ENCODE assay signal across 8 cellular contexts in the genomic region with DNA sequence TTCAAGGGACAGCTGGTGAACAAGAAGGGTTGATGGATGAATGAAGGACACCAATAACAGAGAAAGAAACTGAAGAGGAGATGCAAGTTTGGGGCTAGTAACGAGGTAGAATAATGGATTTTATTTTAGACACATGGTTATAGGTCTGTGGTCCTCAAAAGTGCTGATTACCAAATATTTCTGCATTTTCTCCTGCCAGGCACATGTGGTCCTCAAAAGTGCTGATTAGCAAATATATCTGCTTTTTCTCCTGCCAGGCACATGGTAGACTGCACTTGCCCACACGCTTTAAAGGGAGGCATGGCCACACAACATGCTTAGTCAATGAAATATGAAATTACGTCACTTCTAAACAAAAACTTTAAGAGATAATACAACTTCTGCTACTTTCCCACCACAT.
"Had no signal": no experiment of that assay in that cellular context is flagged by ENCODE, and none has a peak within 500 bp of the region (broad histone marks: within the 10 kb centered on the region; RNA-seq: fewer than 3 reads in every experiment).

No MANE protein-coding gene starts in this region.

- FAIRE-seq: HTR-8/SVneo, K562 had no signal

- H3K4me3 ChIP-seq: GM23248, HAP-1, K562 had no signal

- H3K36me3 ChIP-seq: HAP-1 had no signal

- DNase-seq: GM23248, GOT3, H7, KG1 had no signal

- H3K27ac ChIP-seq: GM23248 had no signal

- ATAC-seq: HCT116, K562 had no signal

- H3K9ac ChIP-seq: GM23248 had no signal

- H3K4me1 ChIP-seq: HAP-1 had no signal

- H3K9me3 ChIP-seq: HAP-1 had no signal

- H2AFZ ChIP-seq: GM23248 had no signal
